9 cellular contexts compared by ENCODE assay signal in the genomic region with DNA sequence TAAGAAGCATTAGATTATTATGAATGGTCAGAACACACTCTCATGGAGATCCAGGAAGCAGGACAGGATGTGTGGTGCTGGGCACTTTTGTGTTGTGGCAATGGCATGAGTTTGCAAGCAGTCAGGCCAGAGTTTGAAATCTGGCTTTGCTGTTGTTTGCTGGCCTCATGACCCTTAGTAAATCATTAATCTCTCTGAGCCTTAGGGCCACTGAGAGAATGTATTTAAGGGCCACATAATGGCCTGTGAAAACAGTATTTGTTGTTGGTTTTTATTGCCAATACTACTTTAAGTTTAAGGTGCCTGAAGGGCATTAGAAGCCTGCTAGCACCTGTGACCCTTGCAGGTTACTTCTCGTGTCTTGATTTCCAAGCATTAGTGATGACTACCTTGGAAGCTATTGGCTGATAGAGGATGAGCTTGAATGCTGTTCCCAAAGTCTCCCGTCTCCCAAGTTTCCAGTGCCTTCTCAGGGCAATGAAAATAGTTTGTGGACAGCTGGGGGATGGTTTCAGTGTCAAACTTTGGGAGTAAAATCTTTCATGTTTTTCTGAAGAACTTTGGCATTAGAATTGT. TPM values are rescaled to one million over a fixed set of nuclear protein-coding genes. Genes with fewer than 3 reads are reported as not detected.
A peak's percentile ranks its signal among the peaks of the same experiment; 100 is the strongest.
DNase-seq lines count a peak whose midpoint lies in the region; ATAC-seq and TF ChIP-seq lines count a peak whose summit lies in the region.
"Had no signal": no experiment of that assay in that cellular context is flagged by ENCODE, and none has a peak within 500 bp of the region (broad histone marks: within the 10 kb centered on the region; RNA-seq: fewer than 3 reads in every experiment).

No MANE protein-coding gene starts in this region.

- H3K9me3 Mint-ChIP-seq in activated naive CD8-positive, alpha-beta T cell (ENCODE audit: low read depth) = no peaks in the 10 kb centered on the region

- peaks cover 3% of the 10 kb centered on the region for H3K36me3 Mint-ChIP-seq in activated naive CD8-positive, alpha-beta T cell

- H3K27me3 Mint-ChIP-seq in activated naive CD8-positive, alpha-beta T cell = no peaks in the 10 kb centered on the region

- peak overlapping the region; percentile 57 for H3K27ac ChIP-seq in osteoblast (ENCODE audit: low read depth, low read length)
- H3K27ac ChIP-seq: GM23248 had no signal

- no peak for TF ChIP-seq CTCF in osteoblast (IDR thresholded peaks at IDR 0.05; ENCODE audit: extremely low read depth, low read depth, low read length)

- peaks cover 21% of the 10 kb centered on the region for H4K20me1 ChIP-seq in osteoblast (ENCODE audit: insufficient read depth, low read length)

- peaks cover 83% of the 10 kb centered on the region for H3K4me1 Mint-ChIP-seq in activated naive CD8-positive, alpha-beta T cell (ENCODE audit: low read depth)

- peak overlapping the region; percentile 27 for H2AFZ ChIP-seq in osteoblast (ENCODE audit: low read length)
- H2AFZ ChIP-seq: GM23248 had no signal

- no peaks in the 10 kb centered on the region for H3K27me3 ChIP-seq in osteoblast (ENCODE audit: insufficient read depth, low read length)

- peak overlapping the region; percentile 17 for H3K4me3 Mint-ChIP-seq in activated naive CD8-positive, alpha-beta T cell

- peaks cover 63% of the 10 kb centered on the region for H3K79me2 ChIP-seq in osteoblast (ENCODE audit: insufficient read depth, low read length)

- H3K36me3 ChIP-seq in osteoblast (ENCODE audit: insufficient read depth, low read length) = no peaks in the 10 kb centered on the region

- H3K4me2 ChIP-seq in osteoblast (ENCODE audit: insufficient read depth, low read length) = peak overlapping the region; percentile 9

- no peak for DNase-seq in osteoblast (ENCODE audit: insufficient read length, low spot score, missing footprints)
- DNase-seq in hippocampal formation (lab: John Stamatoyannopoulos, UW) = no peak
- DNase-seq in cerebellar nuclear complex (lab: John Stamatoyannopoulos, UW) = no peak
- no peak for DNase-seq in NCI-H1417 (lab: John Stamatoyannopoulos, UW)

- H3K4me1 ChIP-seq in osteoblast (ENCODE audit: insufficient read depth, low read length) = peaks cover 10% of the 10 kb centered on the region

- no peak overlapping the region for H3K4me3 ChIP-seq in osteoblast (ENCODE audit: insufficient read depth, low read length)
- H3K4me3 ChIP-seq: GM23248 had no signal

- peak overlapping the region; percentile 81 for H3K27ac Mint-ChIP-seq in activated naive CD8-positive, alpha-beta T cell

- H3K9me3 ChIP-seq in osteoblast (ENCODE audit: low read depth, low read length) = no peaks in the 10 kb centered on the region

- ATAC-seq in GM18858 (IDR thresholded peaks at IDR 0.05; ENCODE audit: unreplicated experiment) (peak; percentile 14), HG02852 (IDR thresholded peaks at IDR 0.05; ENCODE audit: unreplicated experiment) (peak; percentile 21)
- ATAC-seq in activated CD4-positive, CD25-positive, alpha-beta regulatory T cell treated with anti-CD3 and anti-CD28 coated beads, Interleukin-2, amount 50 U/mL, for 24 hours = no peak

RNA-seq across cellular contexts. Expression of a gene that starts 24.6 kb away (rescaled TPM):
- total RNA-seq in osteoblast = 57.5 and 57.9 TPM in 2 replicates

RNA-seq across cellular contexts. Expression of a gene that starts 39.3 kb away (rescaled TPM):
- total RNA-seq in osteoblast = 13.3 and 17.0 TPM in 2 replicates

Comparison
In these comparisons a context has a peak if more than half of its experiments do, and no peak if none do; other contexts are left out.
1. ATAC-seq: peak in GM18858 (single experiment) and HG02852 (single experiment); none in activated CD4-positive, CD25-positive, alpha-beta regulatory T cell treated with anti-CD3 and anti-CD28 coated beads, Interleukin-2, amount 50 U/mL, for 24 hours (0 of 2).